Comparison of ENCODE assay signal across 1 cellular context in genomic region chr14:65486856-65487255, GRCh38.
TF ChIP-seq lines count a peak whose summit lies in the region.

No MANE protein-coding gene starts in this region.

TF ChIP-seq in GM23338, 12 proteins besides CTCF, POLR2A, EP300 and RAD21 (continued from another document):
- TF ChIP-seq, protein P1, sequence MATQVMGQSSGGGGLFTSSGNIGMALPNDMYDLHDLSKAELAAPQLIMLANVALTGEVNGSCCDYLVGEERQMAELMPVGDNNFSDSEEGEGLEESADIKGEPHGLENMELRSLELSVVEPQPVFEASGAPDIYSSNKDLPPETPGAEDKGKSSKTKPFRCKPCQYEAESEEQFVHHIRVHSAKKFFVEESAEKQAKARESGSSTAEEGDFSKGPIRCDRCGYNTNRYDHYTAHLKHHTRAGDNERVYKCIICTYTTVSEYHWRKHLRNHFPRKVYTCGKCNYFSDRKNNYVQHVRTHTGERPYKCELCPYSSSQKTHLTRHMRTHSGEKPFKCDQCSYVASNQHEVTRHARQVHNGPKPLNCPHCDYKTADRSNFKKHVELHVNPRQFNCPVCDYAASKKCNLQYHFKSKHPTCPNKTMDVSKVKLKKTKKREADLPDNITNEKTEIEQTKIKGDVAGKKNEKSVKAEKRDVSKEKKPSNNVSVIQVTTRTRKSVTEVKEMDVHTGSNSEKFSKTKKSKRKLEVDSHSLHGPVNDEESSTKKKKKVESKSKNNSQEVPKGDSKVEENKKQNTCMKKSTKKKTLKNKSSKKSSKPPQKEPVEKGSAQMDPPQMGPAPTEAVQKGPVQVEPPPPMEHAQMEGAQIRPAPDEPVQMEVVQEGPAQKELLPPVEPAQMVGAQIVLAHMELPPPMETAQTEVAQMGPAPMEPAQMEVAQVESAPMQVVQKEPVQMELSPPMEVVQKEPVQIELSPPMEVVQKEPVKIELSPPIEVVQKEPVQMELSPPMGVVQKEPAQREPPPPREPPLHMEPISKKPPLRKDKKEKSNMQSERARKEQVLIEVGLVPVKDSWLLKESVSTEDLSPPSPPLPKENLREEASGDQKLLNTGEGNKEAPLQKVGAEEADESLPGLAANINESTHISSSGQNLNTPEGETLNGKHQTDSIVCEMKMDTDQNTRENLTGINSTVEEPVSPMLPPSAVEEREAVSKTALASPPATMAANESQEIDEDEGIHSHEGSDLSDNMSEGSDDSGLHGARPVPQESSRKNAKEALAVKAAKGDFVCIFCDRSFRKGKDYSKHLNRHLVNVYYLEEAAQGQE (IDR thresholded peaks at IDR 0.05; ENCODE audit: unreplicated experiment), result no peak
- TF ChIP-seq CREB1 (CRISPR knock-in tag; IDR thresholded peaks at IDR 0.05; ENCODE audit: low read depth) (no peak), EZH2phosphoT487 (IDR thresholded peaks at IDR 0.05; ENCODE audit: unreplicated experiment) (no peak), EZH2 (IDR thresholded peaks at IDR 0.05; ENCODE audit: low read depth, unreplicated experiment) (no peak), ZNF114 (CRISPR knock-in tag; IDR thresholded peaks at IDR 0.05) (no peak), POLR2AphosphoS5 (IDR thresholded peaks at IDR 0.05; ENCODE audit: low read depth) (no peak), JUNB (IDR thresholded peaks at IDR 0.05; ENCODE audit: unreplicated experiment) (no peak), NANOG (IDR thresholded peaks at IDR 0.05; ENCODE audit: borderline replicate concordance) (no peak), STAT1 (IDR thresholded peaks at IDR 0.05; ENCODE audit: unreplicated experiment) (no peak)
- TF ChIP-seq, protein P2, sequence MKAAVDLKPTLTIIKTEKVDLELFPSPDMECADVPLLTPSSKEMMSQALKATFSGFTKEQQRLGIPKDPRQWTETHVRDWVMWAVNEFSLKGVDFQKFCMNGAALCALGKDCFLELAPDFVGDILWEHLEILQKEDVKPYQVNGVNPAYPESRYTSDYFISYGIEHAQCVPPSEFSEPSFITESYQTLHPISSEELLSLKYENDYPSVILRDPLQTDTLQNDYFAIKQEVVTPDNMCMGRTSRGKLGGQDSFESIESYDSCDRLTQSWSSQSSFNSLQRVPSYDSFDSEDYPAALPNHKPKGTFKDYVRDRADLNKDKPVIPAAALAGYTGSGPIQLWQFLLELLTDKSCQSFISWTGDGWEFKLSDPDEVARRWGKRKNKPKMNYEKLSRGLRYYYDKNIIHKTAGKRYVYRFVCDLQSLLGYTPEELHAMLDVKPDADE (IDR thresholded peaks at IDR 0.05), result no peak
- TF ChIP-seq, protein P3, sequence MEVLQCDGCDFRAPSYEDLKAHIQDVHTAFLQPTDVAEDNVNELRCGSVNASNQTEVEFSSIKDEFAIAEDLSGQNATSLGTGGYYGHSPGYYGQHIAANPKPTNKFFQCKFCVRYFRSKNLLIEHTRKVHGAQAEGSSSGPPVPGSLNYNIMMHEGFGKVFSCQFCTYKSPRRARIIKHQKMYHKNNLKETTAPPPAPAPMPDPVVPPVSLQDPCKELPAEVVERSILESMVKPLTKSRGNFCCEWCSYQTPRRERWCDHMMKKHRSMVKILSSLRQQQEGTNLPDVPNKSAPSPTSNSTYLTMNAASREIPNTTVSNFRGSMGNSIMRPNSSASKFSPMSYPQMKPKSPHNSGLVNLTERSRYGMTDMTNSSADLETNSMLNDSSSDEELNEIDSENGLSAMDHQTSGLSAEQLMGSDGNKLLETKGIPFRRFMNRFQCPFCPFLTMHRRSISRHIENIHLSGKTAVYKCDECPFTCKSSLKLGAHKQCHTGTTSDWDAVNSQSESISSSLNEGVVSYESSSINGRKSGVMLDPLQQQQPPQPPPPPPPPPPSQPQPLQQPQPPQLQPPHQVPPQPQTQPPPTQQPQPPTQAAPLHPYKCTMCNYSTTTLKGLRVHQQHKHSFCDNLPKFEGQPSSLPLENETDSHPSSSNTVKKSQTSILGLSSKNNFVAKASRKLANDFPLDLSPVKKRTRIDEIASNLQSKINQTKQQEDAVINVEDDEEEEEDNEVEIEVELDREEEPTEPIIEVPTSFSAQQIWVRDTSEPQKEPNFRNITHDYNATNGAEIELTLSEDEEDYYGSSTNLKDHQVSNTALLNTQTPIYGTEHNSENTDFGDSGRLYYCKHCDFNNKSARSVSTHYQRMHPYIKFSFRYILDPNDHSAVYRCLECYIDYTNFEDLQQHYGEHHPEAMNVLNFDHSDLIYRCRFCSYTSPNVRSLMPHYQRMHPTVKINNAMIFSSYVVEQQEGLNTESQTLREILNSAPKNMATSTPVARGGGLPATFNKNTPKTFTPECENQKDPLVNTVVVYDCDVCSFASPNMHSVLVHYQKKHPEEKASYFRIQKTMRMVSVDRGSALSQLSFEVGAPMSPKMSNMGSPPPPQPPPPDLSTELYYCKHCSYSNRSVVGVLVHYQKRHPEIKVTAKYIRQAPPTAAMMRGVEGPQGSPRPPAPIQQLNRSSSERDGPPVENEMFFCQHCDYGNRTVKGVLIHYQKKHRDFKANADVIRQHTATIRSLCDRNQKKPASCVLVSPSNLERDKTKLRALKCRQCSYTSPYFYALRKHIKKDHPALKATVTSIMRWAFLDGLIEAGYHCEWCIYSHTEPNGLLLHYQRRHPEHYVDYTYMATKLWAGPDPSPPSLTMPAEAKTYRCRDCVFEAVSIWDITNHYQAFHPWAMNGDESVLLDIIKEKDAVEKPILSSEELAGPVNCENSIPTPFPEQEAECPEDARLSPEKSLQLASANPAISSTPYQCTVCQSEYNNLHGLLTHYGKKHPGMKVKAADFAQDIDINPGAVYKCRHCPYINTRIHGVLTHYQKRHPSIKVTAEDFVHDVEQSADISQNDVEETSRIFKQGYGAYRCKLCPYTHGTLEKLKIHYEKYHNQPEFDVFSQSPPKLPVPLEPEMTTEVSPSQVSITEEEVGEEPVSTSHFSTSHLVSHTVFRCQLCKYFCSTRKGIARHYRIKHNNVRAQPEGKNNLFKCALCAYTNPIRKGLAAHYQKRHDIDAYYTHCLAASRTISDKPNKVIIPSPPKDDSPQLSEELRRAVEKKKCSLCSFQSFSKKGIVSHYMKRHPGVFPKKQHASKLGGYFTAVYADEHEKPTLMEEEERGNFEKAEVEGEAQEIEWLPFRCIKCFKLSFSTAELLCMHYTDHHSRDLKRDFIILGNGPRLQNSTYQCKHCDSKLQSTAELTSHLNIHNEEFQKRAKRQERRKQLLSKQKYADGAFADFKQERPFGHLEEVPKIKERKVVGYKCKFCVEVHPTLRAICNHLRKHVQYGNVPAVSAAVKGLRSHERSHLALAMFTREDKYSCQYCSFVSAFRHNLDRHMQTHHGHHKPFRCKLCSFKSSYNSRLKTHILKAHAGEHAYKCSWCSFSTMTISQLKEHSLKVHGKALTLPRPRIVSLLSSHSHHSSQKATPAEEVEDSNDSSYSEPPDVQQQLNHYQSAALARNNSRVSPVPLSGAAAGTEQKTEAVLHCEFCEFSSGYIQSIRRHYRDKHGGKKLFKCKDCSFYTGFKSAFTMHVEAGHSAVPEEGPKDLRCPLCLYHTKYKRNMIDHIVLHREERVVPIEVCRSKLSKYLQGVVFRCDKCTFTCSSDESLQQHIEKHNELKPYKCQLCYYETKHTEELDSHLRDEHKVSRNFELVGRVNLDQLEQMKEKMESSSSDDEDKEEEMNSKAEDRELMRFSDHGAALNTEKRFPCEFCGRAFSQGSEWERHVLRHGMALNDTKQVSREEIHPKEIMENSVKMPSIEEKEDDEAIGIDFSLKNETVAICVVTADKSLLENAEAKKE (CRISPR knock-in tag; IDR thresholded peaks at IDR 0.05), result no peak
